Comparison of ENCODE assay signal across 12 cellular contexts in genomic region chrX:106952988-106953387, GRCh38. TPM values are rescaled to one million over a fixed set of nuclear protein-coding genes. Genes with fewer than 3 reads are reported as not detected.
DNase-seq lines count a peak whose midpoint lies in the region; ATAC-seq, FAIRE-seq and TF ChIP-seq lines count a peak whose summit lies in the region.
"Had no signal": no experiment of that assay in that cellular context is flagged by ENCODE, and none has a peak within 500 bp of the region (broad histone marks: within the 10 kb centered on the region; RNA-seq: fewer than 3 reads in every experiment).

No MANE protein-coding gene starts in this region.

- no peaks in the 10 kb centered on the region for H3K36me3 Mint-ChIP-seq in glutamatergic neuron (ENCODE audit: unreplicated experiment)
- peaks cover 21% of the 10 kb centered on the region for H3K36me3 Mint-ChIP-seq in T-cell

- H3K4me1 Mint-ChIP-seq in glutamatergic neuron (ENCODE audit: low read depth, unreplicated experiment) = no peaks in the 10 kb centered on the region
- H3K4me1 Mint-ChIP-seq in T-cell = no peaks in the 10 kb centered on the region
- H3K4me1 Mint-ChIP-seq: activated CD4-positive, alpha-beta T cell treated with anti-CD3 and anti-CD28 coated beads, Interleukin-2, amount 10 ng/mL, durations not matched to agents 24 days and 14 days had no signal

- no peaks in the 10 kb centered on the region for H3K36me3 ChIP-seq in GM23248 (ENCODE audit: low read depth)

- in situ Hi-C loops in GM23248 (cut with MboI) = no loop called here

- peak; percentile 96 for FAIRE-seq in A204.1 (lab: Jason Lieb, UNC)

- H3K4me3 ChIP-seq in GM23248 = no peak overlapping the region

- POLR2A ChIA-PET in T-cell (lab: Charles Lee) = no interaction called here

- H3K79me2 ChIP-seq in GM23248 (ENCODE audit: insufficient read depth) = no peaks in the 10 kb centered on the region

- no peak overlapping the region for H3K27ac Mint-ChIP-seq in glutamatergic neuron (ENCODE audit: unreplicated experiment)
- no peak overlapping the region for H3K27ac Mint-ChIP-seq in T-cell
- H3K27ac Mint-ChIP-seq: activated CD4-positive, alpha-beta T cell treated with anti-CD3 and anti-CD28 coated beads, Interleukin-2, amount 10 ng/mL, durations not matched to agents 24 days and 14 days; stimulated activated naive B cell treated with anti-CD40 and anti-IgM and Interleukin-4, amounts not matched to agents 10 μg/mL and 1 μg/mL and 100 μg/mL, for 72 hours had no signal

- H3F3A ChIP-seq in GM23248 (ENCODE audit: insufficient read depth) = no peaks in the 10 kb centered on the region

- no peaks in the 10 kb centered on the region for H3K27me3 Mint-ChIP-seq in glutamatergic neuron (ENCODE audit: unreplicated experiment)
- peaks cover 0 to 15% of the 10 kb centered on the region in 2 donors for H3K27me3 Mint-ChIP-seq in T-cell
- H3K27me3 Mint-ChIP-seq: activated CD4-positive, alpha-beta T cell treated with anti-CD3 and anti-CD28 coated beads, Interleukin-2, amount 10 ng/mL, durations not matched to agents 24 days and 14 days; stimulated activated naive B cell treated with anti-CD40 and anti-IgM and Interleukin-4, amounts not matched to agents 10 μg/mL and 1 μg/mL and 100 μg/mL, for 72 hours had no signal

- H3K27me3 ChIP-seq in GM23248 (replicated peaks; ENCODE audit: insufficient read depth) = no peaks in the 10 kb centered on the region

- CTCF ChIA-PET in T-cell (lab: Charles Lee) = interaction anchor here in 1 of 2 donors (1.1 kb wide), 1 partner anchor 52 kb away, joined by 3 read pairs; no protein-coding TSS in a partner anchor

- peaks cover 14% of the 10 kb centered on the region for H3K4me1 ChIP-seq in GM23248 (ENCODE audit: insufficient read depth)

- 15 to 42% methylated on average over 1 of the region's 1 CpG for WGBS in GM23248 (ENCODE audit: low coverage in 1 of 2, low lambda C conversion rate in 2 of 2, missing lambda C conversion rate in 2 of 2), 2 experiments

- H3K9me3 Mint-ChIP-seq in glutamatergic neuron (ENCODE audit: unreplicated experiment) (no peaks in the 10 kb centered on the region), T-cell (no peaks in the 10 kb centered on the region)
- H3K9me3 Mint-ChIP-seq: activated CD4-positive, alpha-beta T cell treated with anti-CD3 and anti-CD28 coated beads, Interleukin-2, amount 10 ng/mL, durations not matched to agents 24 days and 14 days; stimulated activated naive B cell treated with anti-CD40 and anti-IgM and Interleukin-4, amounts not matched to agents 10 μg/mL and 1 μg/mL and 100 μg/mL, for 72 hours had no signal

- DNase-seq in GM23248 (peak; percentile 33), SKM-1 treated with dmso at 0.1 percent for 144 hours (lab: John Stamatoyannopoulos, UW; ENCODE audit: unreplicated experiment) (peak; percentile 0), glutamatergic neuron (no peak), T-cell (no peak), hypothalamus (lab: John Stamatoyannopoulos, UW) (no peak)
- no peak for DNase-seq in activated CD8-positive, alpha-beta memory T cell treated with anti-CD3 and anti-CD28 coated beads for 24 hours
- DNase-seq: activated CD4-positive, alpha-beta T cell treated with anti-CD3 and anti-CD28 coated beads, Interleukin-2, amount 10 ng/mL, durations not matched to agents 24 days and 14 days; DMS79 treated with DMSO at 0.1 percent for 48 hours; stimulated activated naive B cell treated with anti-CD40 and anti-IgM and Interleukin-4, amounts not matched to agents 10 μg/mL and 1 μg/mL and 100 μg/mL, for 72 hours had no signal

- H3K27ac ChIP-seq in GM23248 = no peak overlapping the region

- no peak overlapping the region for H3K4me3 Mint-ChIP-seq in glutamatergic neuron (ENCODE audit: unreplicated experiment)
- no peak overlapping the region for H3K4me3 Mint-ChIP-seq in T-cell
- H3K4me3 Mint-ChIP-seq: activated CD4-positive, alpha-beta T cell treated with anti-CD3 and anti-CD28 coated beads, Interleukin-2, amount 10 ng/mL, durations not matched to agents 24 days and 14 days; stimulated activated naive B cell treated with anti-CD40 and anti-IgM and Interleukin-4, amounts not matched to agents 10 μg/mL and 1 μg/mL and 100 μg/mL, for 72 hours had no signal

- no peak overlapping the region for H2AFZ ChIP-seq in GM23248

- no peaks in the 10 kb centered on the region for H3K9me3 ChIP-seq in GM23248 (ENCODE audit: low read depth)

- peak; percentile 11 for TF ChIP-seq CTCF in glutamatergic neuron (IDR thresholded peaks at IDR 0.05; ENCODE audit: partially characterized antibody, unreplicated experiment)

- H3K9ac ChIP-seq in GM23248 = no peak overlapping the region

- no peaks in the 10 kb centered on the region for H3K9me2 ChIP-seq in GM23248 (ENCODE audit: insufficient read depth)

- no peaks in the 10 kb centered on the region for H4K20me1 ChIP-seq in GM23248 (ENCODE audit: insufficient read depth)

- H3K4me2 ChIP-seq in GM23248 (ENCODE audit: unreplicated experiment) = no peak overlapping the region

- ATAC-seq in T-cell (replicated peaks in 1 of 4) (no peak), HG02588 (IDR thresholded peaks at IDR 0.05; ENCODE audit: unreplicated experiment) (no peak)
- ATAC-seq: stimulated activated naive B cell treated with anti-CD40 and anti-IgM and Interleukin-4, amounts not matched to agents 10 μg/mL and 1 μg/mL and 100 μg/mL, for 72 hours had no signal

RNA-seq across cellular contexts. Expression of gene CLDN2, which starts 32.8 kb away (rescaled TPM):
- total RNA-seq in GM23248 (2014; rRNA removed; shearing (Covaris generic)) = not detected in 2 replicates
- polyA plus RNA-seq in GM23248 (2016; fragmentation: Nextera tagmentation; extraction: Ambion mirVana) = not detected in 2 replicates
- not detected for total RNA-seq in glutamatergic neuron (ENCODE audit: unreplicated experiment)
- total RNA-seq in T-cell = under 1 TPM in 2 of 5 donors, not detected in 3; 0.07 to 0.13 TPM
- total RNA-seq: activated CD4-positive, alpha-beta T cell treated with anti-CD3 and anti-CD28 coated beads, Interleukin-2, amount 10 ng/mL, durations not matched to agents 24 days and 14 days; posterior vena cava had no signal

RNA-seq across cellular contexts. Expression of gene MORC4, which starts 47.0 kb away (rescaled TPM):
- total RNA-seq in GM23248 (2014; rRNA removed; shearing (Covaris generic)) = 23.7 and 24.8 TPM in 2 replicates
- polyA plus RNA-seq in GM23248 (2016; fragmentation: Nextera tagmentation; extraction: Ambion mirVana) = 12.3 and 13.4 TPM in 2 replicates
- total RNA-seq in glutamatergic neuron (ENCODE audit: unreplicated experiment) (2.0 TPM), T-cell (10 to 100 TPM in 3 of 5 donors, 1 to 10 TPM in 2; 8.8 to 12.1 (median 10.2) TPM)

RNA-seq across cellular contexts. Expression of gene RIPPLY1, which starts 49.8 kb away (rescaled TPM):
- not detected in 2 replicates for total RNA-seq in GM23248 (2014; rRNA removed; shearing (Covaris generic))
- not detected in 2 replicates for polyA plus RNA-seq in GM23248 (2016; fragmentation: Nextera tagmentation; extraction: Ambion mirVana)
- total RNA-seq in glutamatergic neuron (ENCODE audit: unreplicated experiment) (not detected), T-cell (not detected)
- total RNA-seq: activated CD4-positive, alpha-beta T cell treated with anti-CD3 and anti-CD28 coated beads, Interleukin-2, amount 10 ng/mL, durations not matched to agents 24 days and 14 days had no signal

Comparison
In these comparisons a context has a peak if more than half of its experiments do, and no peak if none do; other contexts are left out.
1. DNase-seq: peak in GM23248 (single experiment) and SKM-1 treated with dmso at 0.1 percent for 144 hours (single experiment); none in glutamatergic neuron (single experiment), activated CD8-positive, alpha-beta memory T cell treated with anti-CD3 and anti-CD28 coated beads for 24 hours (single experiment), T-cell (0 of 34) and hypothalamus (0 of 51).